In genomic region chr1:160664573-160665051, GRCh38 we compare ENCODE assay signal across 11 cellular contexts. TPM values are rescaled to one million over a fixed set of nuclear protein-coding genes. Genes with fewer than 3 reads are reported as not detected.
DNase-seq lines count a peak whose midpoint lies in the region; ATAC-seq and TF ChIP-seq lines count a peak whose summit lies in the region.
"Had no signal": no experiment of that assay in that cellular context is flagged by ENCODE, and none has a peak within 500 bp of the region (broad histone marks: within the 10 kb centered on the region; RNA-seq: fewer than 3 reads in every experiment).

No MANE protein-coding gene starts in this region.

- TF ChIP-seq CTCF in upper lobe of right lung (IDR thresholded peaks at IDR 0.05) (no peak), adrenal gland (IDR thresholded peaks at IDR 0.05) (no peak)

- H3K4me1 ChIP-seq in upper lobe of right lung (peaks cover 28% of the 10 kb centered on the region), adrenal gland (replicated peaks in 1 of 2) (peaks cover 0 to 7% of the 10 kb centered on the region in 2 donors)

- no peaks in the 10 kb centered on the region for H3K9me3 ChIP-seq in upper lobe of right lung
- no peaks in the 10 kb centered on the region for H3K9me3 ChIP-seq in adrenal gland (replicated peaks in 1 of 3)

- intact Hi-C loops in activated CD4-positive, alpha-beta memory T cell treated with anti-CD3 and anti-CD28 coated beads for 36 hours (cut with micrococcal nuclease): loop anchor here (1.0 to 2.0 kb wide), 3 partner anchors 9 to 38 kb away; partner anchors contain the start of gene SLAMF1
- intact Hi-C loops in upper lobe of right lung (cut with DNase I): no loop called here
- intact Hi-C loops in adrenal gland (cut with DNase I): no loop called here

- H3K36me3 ChIP-seq in upper lobe of right lung: no peaks in the 10 kb centered on the region
- H3K36me3 ChIP-seq in adrenal gland (replicated peaks in 1 of 2): no peaks in the 10 kb centered on the region

- H3K4me3 Mint-ChIP-seq in activated CD4-positive, alpha-beta memory T cell treated with anti-CD3 and anti-CD28 coated beads for 36 hours: peak overlapping the region; percentile 40

- H3K4me1 Mint-ChIP-seq in activated CD4-positive, alpha-beta memory T cell treated with anti-CD3 and anti-CD28 coated beads for 36 hours (ENCODE audit: low read depth): peaks cover 80% of the 10 kb centered on the region

- no peaks in the 10 kb centered on the region for H3K27me3 ChIP-seq in upper lobe of right lung
- H3K27me3 ChIP-seq in adrenal gland: no peaks in the 10 kb centered on the region

- POLR2A ChIA-PET in activated CD4-positive, alpha-beta memory T cell treated with anti-CD3 and anti-CD28 coated beads for 36 hours (lab: Charles Lee): interaction anchor here (1.0 to 1.9 kb wide), 7 partner anchors 9 to 88 kb away, joined by 3 to 16 read pairs (median 3); partner anchors contain the start of gene SLAMF1

- H3K4me3 ChIP-seq in upper lobe of right lung: no peak overlapping the region
- H3K4me3 ChIP-seq in adrenal gland: no peak overlapping the region

- H3K27me3 Mint-ChIP-seq in activated CD4-positive, alpha-beta memory T cell treated with anti-CD3 and anti-CD28 coated beads for 36 hours: no peaks in the 10 kb centered on the region

- 71 to 88% (median 78%) methylated on average over 3 of the region's 3 CpGs for WGBS in adrenal gland, 4 donors

- peak; percentile 57 for DNase-seq in stimulated activated CD4-positive, alpha-beta T cell treated with anti-CD3 and anti-CD28 coated beads, Interleukin-15, amount 100 ng/mL, for 24 hours
- DNase-seq in stimulated activated CD4-positive, alpha-beta T cell treated with anti-CD3 and anti-CD28 coated beads, Interleukin-2, amount 100 ng/mL, for 24 hours: no peak
- peak; percentile 70 for DNase-seq in activated CD4-positive, alpha-beta memory T cell treated with anti-CD3 and anti-CD28 coated beads for 36 hours
- DNase-seq in upper lobe of right lung (no peak), KG1 (lab: John Stamatoyannopoulos, UW) (no peak), adrenal gland (no peak)
- no peak for DNase-seq in NK-92 treated with Interleukin-12 subunit alpha and Interleukin-12 subunit beta, amount 100 ng/mL, for 24 hours (lab: John Stamatoyannopoulos, UW)
- DNase-seq: Caco-2 had no signal

- no peak for TF ChIP-seq POLR2A in adrenal gland (IDR thresholded peaks at IDR 0.05)

- H3K27ac Mint-ChIP-seq in activated CD4-positive, alpha-beta memory T cell treated with anti-CD3 and anti-CD28 coated beads for 36 hours: peak overlapping the region; percentile 94

- peak; percentile 81 for ATAC-seq in HG02885 (IDR thresholded peaks at IDR 0.05; ENCODE audit: poor library complexity, unreplicated experiment)
- ATAC-seq in upper lobe of right lung: no peak

- H3K27ac ChIP-seq in upper lobe of right lung: peak overlapping the region; percentile 78
- no peak overlapping the region for H3K27ac ChIP-seq in adrenal gland

- H3K9me3 Mint-ChIP-seq in activated CD4-positive, alpha-beta memory T cell treated with anti-CD3 and anti-CD28 coated beads for 36 hours: peaks cover 15% of the 10 kb centered on the region

- peaks cover 18% of the 10 kb centered on the region for H3K36me3 Mint-ChIP-seq in activated CD4-positive, alpha-beta memory T cell treated with anti-CD3 and anti-CD28 coated beads for 36 hours

- CTCF ChIA-PET in activated CD4-positive, alpha-beta memory T cell treated with anti-CD3 and anti-CD28 coated beads for 36 hours (lab: Charles Lee): interaction anchor here (0.6 to 4.5 kb wide), 9 partner anchors 8 to 170 kb away, joined by 3 to 18 read pairs (median 4); no protein-coding TSS in a partner anchor

RNA-seq across cellular contexts. Expression of gene SLAMF1, which starts 17.8 kb away (rescaled TPM):
- 100 to 1,000 TPM; 166 TPM for total RNA-seq in activated CD4-positive, alpha-beta memory T cell treated with anti-CD3 and anti-CD28 coated beads for 36 hours
- total RNA-seq in upper lobe of right lung (1.6 TPM), adrenal gland (1 to 10 TPM in 2 of 8 donors, under 1 TPM in 5, not detected in 1; 0.14 to 1.6 (median 0.42) TPM)
- under 1 TPM; 0.07 to 0.16 (median 0.10) TPM for polyA plus RNA-seq in adrenal gland
- total RNA-seq: Caco-2, kidney epithelial cell had no signal

RNA-seq across cellular contexts. Expression of gene CD48, which starts 47.0 kb away (rescaled TPM):
- 100 to 1,000 TPM; 190 to 194 TPM for total RNA-seq in activated CD4-positive, alpha-beta memory T cell treated with anti-CD3 and anti-CD28 coated beads for 36 hours
- 21.5 TPM for total RNA-seq in upper lobe of right lung
- 1 to 10 TPM in 7 of 8 donors, not detected in 1; 1.5 to 8.4 (median 4.7) TPM for total RNA-seq in adrenal gland
- polyA plus RNA-seq in adrenal gland: 1 to 10 TPM; 3.0 to 9.0 (median 3.4) TPM
- total RNA-seq: Caco-2, dermis microvascular lymphatic vessel endothelial cell, kidney epithelial cell had no signal

Comparison
In these comparisons a context has a peak if more than half of its experiments do, and no peak if none do; other contexts are left out.
1. DNase-seq: peak in stimulated activated CD4-positive, alpha-beta T cell treated with anti-CD3 and anti-CD28 coated beads, Interleukin-15, amount 100 ng/mL, for 24 hours (single experiment) and activated CD4-positive, alpha-beta memory T cell treated with anti-CD3 and anti-CD28 coated beads for 36 hours (single experiment); none in stimulated activated CD4-positive, alpha-beta T cell treated with anti-CD3 and anti-CD28 coated beads, Interleukin-2, amount 100 ng/mL, for 24 hours (0 of 2), upper lobe of right lung (single experiment), NK-92 treated with Interleukin-12 subunit alpha and Interleukin-12 subunit beta, amount 100 ng/mL, for 24 hours (single experiment), KG1 (single experiment) and adrenal gland (0 of 7).
2. RNA of gene SLAMF1, which starts 17.8 kb away (total RNA-seq): 166 TPM in activated CD4-positive, alpha-beta memory T cell treated with anti-CD3 and anti-CD28 coated beads for 36 hours; 1.6 TPM in upper lobe of right lung (single experiment) and 0.14 to 1.6 TPM in adrenal gland; every median in the first group is over 10 times any median in the second.